In genomic region chr5:108867661-108868060, GRCh38 we compare ENCODE assay signal across 15 cellular contexts.
DNase-seq lines count a peak whose midpoint lies in the region; ATAC-seq lines count a peak whose summit lies in the region.
"Had no signal": no experiment of that assay in that cellular context is flagged by ENCODE, and none has a peak within 500 bp of the region (broad histone marks: within the 10 kb centered on the region; RNA-seq: fewer than 3 reads in every experiment).

No MANE protein-coding gene starts in this region.

- DNase-seq in Kasumi-1 (lab: John Stamatoyannopoulos, UW) (peak; percentile 50 to 65), NOMO-1 (lab: John Stamatoyannopoulos, UW; ENCODE audit: unreplicated experiment in 2 of 2) (peak; percentile 66 to 71), SKM-1 treated with dmso at 0.1 percent for 144 hours (lab: John Stamatoyannopoulos, UW; ENCODE audit: unreplicated experiment) (peak; percentile 28), NCI-H345 (lab: John Stamatoyannopoulos, UW) (no peak), hepatic stellate cell (ENCODE audit: low spot score) (no peak), A172 (ENCODE audit: low spot score) (no peak)
- DNase-seq: CD8-positive, alpha-beta T cell; DMS79; HCEC 1CT; NCI-H1417; NCI-H187 treated with DMSO at 0.1 percent for 48 hours; NCI-H774; SHP77 treated with DMSO at 0.1 percent for 48 hours; SW 1271 had no signal

- no peak for ATAC-seq in HG02870 (IDR thresholded peaks at IDR 0.05; ENCODE audit: unreplicated experiment)
- ATAC-seq: CD8-positive, alpha-beta T cell had no signal

Comparison
In these comparisons a context has a peak if more than half of its experiments do, and no peak if none do; other contexts are left out.
1. DNase-seq: peak in Kasumi-1 (2 of 2), NOMO-1 (2 of 2) and SKM-1 treated with dmso at 0.1 percent for 144 hours (single experiment); none in NCI-H345 (single experiment), hepatic stellate cell (single experiment) and A172 (single experiment).